ENCODE assay signal across 1 cellular context in the genomic region with DNA sequence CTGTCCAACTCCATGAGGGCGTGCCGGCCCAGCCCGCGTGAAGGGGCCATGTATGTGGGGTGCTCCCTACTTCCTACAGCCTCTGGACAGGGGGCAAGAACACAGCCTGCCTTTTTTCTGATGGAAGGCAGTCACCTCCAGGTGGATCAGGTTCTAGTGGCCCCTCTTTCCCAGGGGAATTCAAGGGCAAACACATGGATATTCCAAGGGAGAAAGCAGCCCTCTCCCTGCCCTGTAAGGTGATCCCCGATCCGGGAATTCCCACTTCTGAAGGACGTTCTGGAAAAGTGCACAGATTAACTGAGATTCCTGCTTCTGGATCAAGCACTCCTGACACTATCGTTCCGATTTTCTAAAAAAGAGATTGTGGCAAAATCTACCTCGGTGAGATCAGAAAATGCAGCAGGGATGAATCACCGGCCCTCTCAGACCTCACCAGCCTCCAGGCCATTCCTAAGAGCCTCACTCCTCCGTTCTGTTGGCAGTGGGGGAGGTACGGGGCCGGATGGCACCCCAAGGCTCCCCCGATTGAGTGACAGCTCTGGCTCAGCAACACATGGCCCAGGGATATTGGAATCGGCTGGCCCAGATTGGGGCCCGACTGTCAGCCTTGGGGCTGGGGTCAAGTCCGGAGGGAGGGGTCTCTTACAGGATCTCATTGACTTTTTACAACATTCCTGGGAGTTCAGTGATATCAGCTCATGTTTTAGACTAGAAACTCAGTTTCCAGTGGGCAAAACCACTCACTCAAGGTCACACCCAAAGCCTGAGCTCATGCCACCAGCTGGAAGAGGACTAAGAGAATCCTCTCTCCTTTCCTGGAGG.
A peak's percentile ranks its signal among the peaks of the same experiment; 100 is the strongest.
TF ChIP-seq lines count a peak whose summit lies in the region.

No MANE protein-coding gene starts in this region.

TF ChIP-seq in HepG2, 621 proteins besides CTCF, POLR2A, EP300 and RAD21 (continued from another document):
- TF ChIP-seq, protein P1, sequence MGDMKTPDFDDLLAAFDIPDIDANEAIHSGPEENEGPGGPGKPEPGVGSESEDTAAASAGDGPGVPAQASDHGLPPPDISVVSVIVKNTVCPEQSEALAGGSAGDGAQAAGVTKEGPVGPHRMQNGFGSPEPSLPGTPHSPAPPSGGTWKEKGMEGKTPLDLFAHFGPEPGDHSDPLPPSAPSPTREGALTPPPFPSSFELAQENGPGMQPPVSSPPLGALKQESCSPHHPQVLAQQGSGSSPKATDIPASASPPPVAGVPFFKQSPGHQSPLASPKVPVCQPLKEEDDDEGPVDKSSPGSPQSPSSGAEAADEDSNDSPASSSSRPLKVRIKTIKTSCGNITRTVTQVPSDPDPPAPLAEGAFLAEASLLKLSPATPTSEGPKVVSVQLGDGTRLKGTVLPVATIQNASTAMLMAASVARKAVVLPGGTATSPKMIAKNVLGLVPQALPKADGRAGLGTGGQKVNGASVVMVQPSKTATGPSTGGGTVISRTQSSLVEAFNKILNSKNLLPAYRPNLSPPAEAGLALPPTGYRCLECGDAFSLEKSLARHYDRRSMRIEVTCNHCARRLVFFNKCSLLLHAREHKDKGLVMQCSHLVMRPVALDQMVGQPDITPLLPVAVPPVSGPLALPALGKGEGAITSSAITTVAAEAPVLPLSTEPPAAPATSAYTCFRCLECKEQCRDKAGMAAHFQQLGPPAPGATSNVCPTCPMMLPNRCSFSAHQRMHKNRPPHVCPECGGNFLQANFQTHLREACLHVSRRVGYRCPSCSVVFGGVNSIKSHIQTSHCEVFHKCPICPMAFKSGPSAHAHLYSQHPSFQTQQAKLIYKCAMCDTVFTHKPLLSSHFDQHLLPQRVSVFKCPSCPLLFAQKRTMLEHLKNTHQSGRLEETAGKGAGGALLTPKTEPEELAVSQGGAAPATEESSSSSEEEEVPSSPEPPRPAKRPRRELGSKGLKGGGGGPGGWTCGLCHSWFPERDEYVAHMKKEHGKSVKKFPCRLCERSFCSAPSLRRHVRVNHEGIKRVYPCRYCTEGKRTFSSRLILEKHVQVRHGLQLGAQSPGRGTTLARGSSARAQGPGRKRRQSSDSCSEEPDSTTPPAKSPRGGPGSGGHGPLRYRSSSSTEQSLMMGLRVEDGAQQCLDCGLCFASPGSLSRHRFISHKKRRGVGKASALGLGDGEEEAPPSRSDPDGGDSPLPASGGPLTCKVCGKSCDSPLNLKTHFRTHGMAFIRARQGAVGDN (CRISPR knock-in tag; IDR thresholded peaks at IDR 0.05), result no peak; the same call in 1 of the 2 replicates
- TF ChIP-seq THAP11 (CRISPR knock-in tag; IDR thresholded peaks at IDR 0.05) (no peak; the same call in 1 of the 2 replicates), TGIF2 (CRISPR knock-in tag; IDR thresholded peaks at IDR 0.05) (peak; percentile 20; the same call in 1 of the 2 replicates), RXRA (CRISPR knock-in tag; IDR thresholded peaks at IDR 0.05) (no peak; the same call in 1 of the 2 replicates), ZNF766 (CRISPR knock-in tag; IDR thresholded peaks at IDR 0.05; ENCODE audit: borderline replicate concordance) (0 out of 2 replicates have a peak, but pooled peaks have one; percentile 22), SOX5 (CRISPR knock-in tag; IDR thresholded peaks at IDR 0.05; ENCODE audit: borderline replicate concordance) (no peak), MXD4 (CRISPR knock-in tag; IDR thresholded peaks at IDR 0.05) (no peak), SIN3A (IDR thresholded peaks at IDR 0.05; ENCODE audit: borderline replicate concordance, low read depth, low read length) (peak; percentile 21; the same call in 1 of the 2 replicates), ZNF235 (CRISPR knock-in tag; IDR thresholded peaks at IDR 0.05; ENCODE audit: borderline replicate concordance) (no peak; the same call in 1 of the 2 replicates), HNF4A (CRISPR knock-in tag; IDR thresholded peaks at IDR 0.05) (no peak), PHF20 (CRISPR knock-in tag; IDR thresholded peaks at IDR 0.05) (no peak), GPN1 (CRISPR knock-in tag; IDR thresholded peaks at IDR 0.05; ENCODE audit: borderline replicate concordance) (no peak), NCOA2 (CRISPR knock-in tag; IDR thresholded peaks at IDR 0.05) (no peak), ZNF629 (CRISPR knock-in tag; conservative IDR thresholded peaks at IDR 0.05) (no peak), FOXJ3 (CRISPR knock-in tag; IDR thresholded peaks at IDR 0.05; ENCODE audit: borderline replicate concordance) (no peak), ZNF232 (CRISPR knock-in tag; IDR thresholded peaks at IDR 0.05; ENCODE audit: borderline replicate concordance) (0 out of 2 replicates have a peak, but pooled peaks have one; percentile 3), NR2F6 (IDR thresholded peaks at IDR 0.05) (peak; percentile 48), NR2F6 (CRISPR knock-in tag; IDR thresholded peaks at IDR 0.05) (no peak), ZFP1 (CRISPR knock-in tag; IDR thresholded peaks at IDR 0.05) (no peak)
- TF ChIP-seq, protein P2, sequence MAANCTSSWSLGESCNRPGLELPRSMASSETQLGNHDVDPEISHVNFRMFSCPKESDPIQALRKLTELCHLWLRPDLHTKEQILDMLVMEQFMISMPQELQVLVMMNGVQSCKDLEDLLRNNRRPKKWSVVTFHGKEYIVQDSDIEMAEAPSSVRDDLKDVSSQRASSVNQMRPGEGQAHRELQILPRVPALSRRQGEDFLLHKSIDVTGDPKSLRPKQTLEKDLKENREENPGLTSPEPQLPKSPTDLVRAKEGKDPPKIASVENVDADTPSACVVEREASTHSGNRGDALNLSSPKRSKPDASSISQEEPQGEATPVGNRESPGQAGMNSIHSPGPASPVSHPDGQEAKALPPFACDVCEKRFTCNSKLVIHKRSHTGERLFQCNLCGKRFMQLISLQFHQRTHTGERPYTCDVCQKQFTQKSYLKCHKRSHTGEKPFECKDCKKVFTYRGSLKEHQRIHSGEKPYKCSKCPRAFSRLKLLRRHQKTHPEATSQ (CRISPR knock-in tag; IDR thresholded peaks at IDR 0.05; ENCODE audit: borderline replicate concordance), result no peak
- TF ChIP-seq, protein P3, sequence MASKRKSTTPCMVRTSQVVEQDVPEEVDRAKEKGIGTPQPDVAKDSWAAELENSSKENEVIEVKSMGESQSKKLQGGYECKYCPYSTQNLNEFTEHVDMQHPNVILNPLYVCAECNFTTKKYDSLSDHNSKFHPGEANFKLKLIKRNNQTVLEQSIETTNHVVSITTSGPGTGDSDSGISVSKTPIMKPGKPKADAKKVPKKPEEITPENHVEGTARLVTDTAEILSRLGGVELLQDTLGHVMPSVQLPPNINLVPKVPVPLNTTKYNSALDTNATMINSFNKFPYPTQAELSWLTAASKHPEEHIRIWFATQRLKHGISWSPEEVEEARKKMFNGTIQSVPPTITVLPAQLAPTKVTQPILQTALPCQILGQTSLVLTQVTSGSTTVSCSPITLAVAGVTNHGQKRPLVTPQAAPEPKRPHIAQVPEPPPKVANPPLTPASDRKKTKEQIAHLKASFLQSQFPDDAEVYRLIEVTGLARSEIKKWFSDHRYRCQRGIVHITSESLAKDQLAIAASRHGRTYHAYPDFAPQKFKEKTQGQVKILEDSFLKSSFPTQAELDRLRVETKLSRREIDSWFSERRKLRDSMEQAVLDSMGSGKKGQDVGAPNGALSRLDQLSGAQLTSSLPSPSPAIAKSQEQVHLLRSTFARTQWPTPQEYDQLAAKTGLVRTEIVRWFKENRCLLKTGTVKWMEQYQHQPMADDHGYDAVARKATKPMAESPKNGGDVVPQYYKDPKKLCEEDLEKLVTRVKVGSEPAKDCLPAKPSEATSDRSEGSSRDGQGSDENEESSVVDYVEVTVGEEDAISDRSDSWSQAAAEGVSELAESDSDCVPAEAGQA (IDR thresholded peaks at IDR 0.05; ENCODE audit: low read depth), result 0 out of 2 replicates have a peak, but pooled peaks have one; percentile 22
- TF ChIP-seq, protein P3 (CRISPR knock-in tag; IDR thresholded peaks at IDR 0.05; ENCODE audit: borderline replicate concordance), result no peak
